In genomic region chr1:224524679-224525078, GRCh38 we compare ENCODE assay signal across 23 cellular contexts.
DNase-seq lines count a peak whose midpoint lies in the region; ATAC-seq and TF ChIP-seq lines count a peak whose summit lies in the region.
"Had no signal": no experiment of that assay in that cellular context is flagged by ENCODE, and none has a peak within 500 bp of the region (broad histone marks: within the 10 kb centered on the region; RNA-seq: fewer than 3 reads in every experiment).

No MANE protein-coding gene starts in this region.

- ATAC-seq in GM19455 (IDR thresholded peaks at IDR 0.05; ENCODE audit: unreplicated experiment) (no peak), natural killer cell (no peak)
- ATAC-seq: activated CD8-positive, alpha-beta T cell treated with anti-CD3 and anti-CD28 coated beads, Interleukin-2, amount 10 ng/mL, durations not matched to agents 7 days and 5 days had no signal

- H3K27me3 ChIP-seq in brain microvascular endothelial cell (replicated peaks) (no peaks in the 10 kb centered on the region), testis (no peaks in the 10 kb centered on the region)
- H3K27me3 ChIP-seq: neutrophil, SJSA1 had no signal

- no peaks in the 10 kb centered on the region for H3K9me3 Mint-ChIP-seq in natural killer cell
- H3K9me3 Mint-ChIP-seq: activated naive CD4-positive, alpha-beta T cell treated with anti-CD3 and anti-CD28 coated beads, Interleukin-2, amount 50 U/mL, for 24 hours; CD4-positive, alpha-beta memory T cell; T-helper 2 cell treated with Interferon-gamma antibody and Interleukin-4, amounts not matched to agents 5 μg/mL and 100 μg/mL, for 36 hours had no signal

- no peak overlapping the region for H3K27ac ChIP-seq in brain microvascular endothelial cell
- no peak overlapping the region for H3K27ac ChIP-seq in testis
- H3K27ac ChIP-seq: left ventricle myocardium inferior, neutrophil, PC-9, SJSA1 had no signal

- WGBS in testis, 2 donors: 84 to 92% methylated on average over 4 of the region's 4 CpGs

- no peak for TF ChIP-seq POLR2A in testis (IDR thresholded peaks at IDR 0.05)

- in situ Hi-C loops in brain microvascular endothelial cell (cut with HindIII; ENCODE audit: low pct_ligation_motif_present, low sequenced_read_pairs): loop anchor here (25.0 kb wide), 2 partner anchors 88 to 338 kb away; partner anchors contain the start of gene CNIH3

- H3K27me3 Mint-ChIP-seq in natural killer cell (ENCODE audit: low read depth in 2 of 2): no peaks in the 10 kb centered on the region
- H3K27me3 Mint-ChIP-seq: activated B cell treated with CpG ODN at 0.5 μM for 24 hours; activated naive CD4-positive, alpha-beta T cell treated with anti-CD3 and anti-CD28 coated beads, Interleukin-2, amount 50 U/mL, for 24 hours had no signal

- DNase-seq in COLO829 (ENCODE audit: low spot score) (peak; percentile 71), LHCN-M2 (ENCODE audit: low read depth) (peak; percentile 88), brain microvascular endothelial cell (peak; percentile 76), kidney tubule cell (ENCODE audit: low spot score) (peak; percentile 69), ureter (ENCODE audit: low spot score) (no peak), natural killer cell (no peak), testis (no peak)
- DNase-seq: activated B cell treated with CpG ODN at 0.5 μM for 24 hours; activated CD8-positive, alpha-beta T cell treated with anti-CD3 and anti-CD28 coated beads, Interleukin-2, amount 10 ng/mL, durations not matched to agents 7 days and 5 days; activated T-cell treated with anti-CD3 and anti-CD28 coated beads, Interleukin-2, amount 50 U/mL, for 48 hours; CD4-positive, alpha-beta memory T cell; cortex of kidney; DMS79 treated with DMSO at 0.1 percent for 48 hours; left ventricle myocardium inferior; NCI-H1694; NCI-H774; PC-9; stimulated activated CD8-positive, alpha-beta memory T cell treated with anti-CD3 and anti-CD28 coated beads, Interleukin-4, amount 100 ng/mL, for 48 hours had no signal

- H3K4me3 ChIP-seq in brain microvascular endothelial cell (ENCODE audit: low read depth, low read length) (no peak overlapping the region), testis (no peak overlapping the region)
- H3K4me3 ChIP-seq: left ventricle myocardium inferior, PC-9, SJSA1 had no signal

- H3K36me3 ChIP-seq in brain microvascular endothelial cell (replicated peaks) (no peaks in the 10 kb centered on the region), testis (ENCODE audit: low read depth, missing control alignments) (no peaks in the 10 kb centered on the region)
- H3K36me3 ChIP-seq: left ventricle myocardium inferior, neutrophil, SJSA1 had no signal

- TF ChIP-seq CTCF in brain microvascular endothelial cell (IDR thresholded peaks at IDR 0.05; ENCODE audit: low read depth, low read length, missing control alignments) (no peak), natural killer cell (IDR thresholded peaks at IDR 0.05) (no peak), testis (IDR thresholded peaks at IDR 0.05) (no peak)

- no peak overlapping the region for H3K4me3 Mint-ChIP-seq in natural killer cell
- H3K4me3 Mint-ChIP-seq: activated B cell treated with CpG ODN at 0.5 μM for 24 hours; activated CD8-positive, alpha-beta T cell treated with anti-CD3 and anti-CD28 coated beads, Interleukin-2, amount 10 ng/mL, durations not matched to agents 7 days and 5 days; activated naive CD4-positive, alpha-beta T cell treated with anti-CD3 and anti-CD28 coated beads, Interleukin-2, amount 50 U/mL, for 24 hours; CD4-positive, alpha-beta memory T cell; T-helper 2 cell treated with Interferon-gamma antibody and Interleukin-4, amounts not matched to agents 5 μg/mL and 100 μg/mL, for 36 hours had no signal

- no peaks in the 10 kb centered on the region for H3K36me3 Mint-ChIP-seq in natural killer cell
- H3K36me3 Mint-ChIP-seq: CD4-positive, alpha-beta memory T cell had no signal

- no peak overlapping the region for H3K27ac Mint-ChIP-seq in natural killer cell
- H3K27ac Mint-ChIP-seq: activated B cell treated with CpG ODN at 0.5 μM for 24 hours; activated CD8-positive, alpha-beta T cell treated with anti-CD3 and anti-CD28 coated beads, Interleukin-2, amount 10 ng/mL, durations not matched to agents 7 days and 5 days; activated naive CD4-positive, alpha-beta T cell treated with anti-CD3 and anti-CD28 coated beads, Interleukin-2, amount 50 U/mL, for 24 hours; CD4-positive, alpha-beta memory T cell; T-helper 2 cell treated with Interferon-gamma antibody and Interleukin-4, amounts not matched to agents 5 μg/mL and 100 μg/mL, for 36 hours had no signal

- intact Hi-C loops in natural killer cell (cut with micrococcal nuclease) (no loop called here), testis (cut with DNase I; ENCODE audit: low total_unique reads) (no loop called here)

- no peaks in the 10 kb centered on the region for H3K4me1 Mint-ChIP-seq in natural killer cell
- H3K4me1 Mint-ChIP-seq: activated B cell treated with CpG ODN at 0.5 μM for 24 hours; activated naive CD4-positive, alpha-beta T cell treated with anti-CD3 and anti-CD28 coated beads, Interleukin-2, amount 50 U/mL, for 24 hours; CD4-positive, alpha-beta memory T cell had no signal

- no peaks in the 10 kb centered on the region for H3K4me1 ChIP-seq in testis
- H3K4me1 ChIP-seq: left ventricle myocardium inferior had no signal

- H3K9me3 ChIP-seq in testis: no peaks in the 10 kb centered on the region
- H3K9me3 ChIP-seq: left ventricle myocardium inferior, neutrophil, SJSA1 had no signal

Comparison
In these comparisons a context has a peak if more than half of its experiments do, and no peak if none do; other contexts are left out.
1. DNase-seq: peak in COLO829 (single experiment), LHCN-M2 (single experiment), brain microvascular endothelial cell (single experiment) and kidney tubule cell (single experiment); none in ureter (single experiment), natural killer cell (single experiment) and testis (single experiment).